Comparison of ENCODE assay signal across 22 cellular contexts in genomic region chr6:142246960-142247359, GRCh38.
DNase-seq lines count a peak whose midpoint lies in the region; ATAC-seq and TF ChIP-seq lines count a peak whose summit lies in the region.
"Had no signal": no experiment of that assay in that cellular context is flagged by ENCODE, and none has a peak within 500 bp of the region (broad histone marks: within the 10 kb centered on the region; RNA-seq: fewer than 3 reads in every experiment).

No MANE protein-coding gene starts in this region.

- ATAC-seq in GM18505 (IDR thresholded peaks at IDR 0.05; ENCODE audit: unreplicated experiment) (peak; percentile 90), GM19468 (IDR thresholded peaks at IDR 0.05; ENCODE audit: extremely low read depth, unreplicated experiment) (peak; percentile 43), HG02852 (IDR thresholded peaks at IDR 0.05; ENCODE audit: unreplicated experiment) (peak; percentile 92), HG03469 (IDR thresholded peaks at IDR 0.05; ENCODE audit: unreplicated experiment) (peak; percentile 81), HG02623 (IDR thresholded peaks at IDR 0.05; ENCODE audit: unreplicated experiment) (no peak)
- ATAC-seq: activated CD4-positive, alpha-beta T cell treated with anti-CD3 and anti-CD28 coated beads for 36 hours; activated naive CD4-positive, alpha-beta T cell treated with anti-CD3 and anti-CD28 coated beads, Interleukin-2, amount 50 U/mL, for 72 hours; K562 had no signal

- no peak for DNase-seq in SKM-1 (lab: John Stamatoyannopoulos, UW; ENCODE audit: unreplicated experiment)
- DNase-seq in NOMO-1 treated with DMSO at 0.1 percent for 48 hours (lab: John Stamatoyannopoulos, UW; ENCODE audit: unreplicated experiment): no peak
- no peak for DNase-seq in foreskin fibroblast
- DNase-seq: activated CD4-positive, alpha-beta T cell treated with anti-CD3 and anti-CD28 coated beads for 36 hours; activated T-cell treated with anti-CD3 and anti-CD28 coated beads for 4 hours; COR-L47; dorsolateral prefrontal cortex; H7; kidney glomerular epithelial cell; NCI-H345; SIG-M5; stimulated activated CD4-positive, alpha-beta T cell treated with anti-CD3 and anti-CD28 coated beads, Interleukin-4, amount 100 ng/mL, for 1 hour; transverse colon had no signal

- TF ChIP-seq POLR2A in GM18505 (IDR thresholded peaks at IDR 0.05; ENCODE audit: borderline replicate concordance, extremely low read depth, insufficient read depth, insufficient read length): no peak

- TF ChIP-seq CTCF in foreskin fibroblast (IDR thresholded peaks at IDR 0.05; ENCODE audit: low read depth, low read length): no peak

- H3K4me3 ChIP-seq in foreskin fibroblast (ENCODE audit: low read depth in 1 of 2, low read length in 2 of 2): no peak overlapping the region
- H3K4me3 ChIP-seq: breast epithelium, dorsolateral prefrontal cortex, hepatocyte, K562, transverse colon had no signal
